Comparison of ENCODE assay signal across 14 cellular contexts in genomic region chr17:71983828-71984227, GRCh38.
DNase-seq lines count a peak whose midpoint lies in the region; TF ChIP-seq lines count a peak whose summit lies in the region.
"Had no signal": no experiment of that assay in that cellular context is flagged by ENCODE, and none has a peak within 500 bp of the region (broad histone marks: within the 10 kb centered on the region; RNA-seq: fewer than 3 reads in every experiment).

No MANE protein-coding gene starts in this region.

- no peaks in the 10 kb centered on the region for H3K9me3 Mint-ChIP-seq in activated CD4-positive, alpha-beta T cell treated with anti-CD3 and anti-CD28 coated beads, Interleukin-2, amount 10 ng/mL, durations not matched to agents 7 days and 5 days

- H3K4me1 Mint-ChIP-seq in activated CD4-positive, alpha-beta T cell treated with anti-CD3 and anti-CD28 coated beads, Interleukin-2, amount 10 ng/mL, durations not matched to agents 7 days and 5 days, result no peaks in the 10 kb centered on the region

- POLR2A ChIA-PET in activated CD4-positive, alpha-beta T cell treated with anti-CD3 and anti-CD28 coated beads, Interleukin-2, amount 10 ng/mL, durations not matched to agents 7 days and 5 days (lab: Charles Lee), result no interaction called here

- H3K27ac Mint-ChIP-seq in activated CD4-positive, alpha-beta T cell treated with anti-CD3 and anti-CD28 coated beads, Interleukin-2, amount 10 ng/mL, durations not matched to agents 7 days and 5 days, result no peak overlapping the region

- H3K4me3 Mint-ChIP-seq in activated CD4-positive, alpha-beta T cell treated with anti-CD3 and anti-CD28 coated beads, Interleukin-2, amount 10 ng/mL, durations not matched to agents 7 days and 5 days, result no peak overlapping the region

- TF ChIP-seq CTCF in epithelial cell of esophagus (IDR thresholded peaks at IDR 0.05; ENCODE audit: insufficient read depth, low read depth, low read length, missing control alignments), result no peak

- H3K4me3 ChIP-seq in epithelial cell of esophagus (ENCODE audit: low read length), result no peak overlapping the region

- no peaks in the 10 kb centered on the region for H3K27me3 Mint-ChIP-seq in activated CD4-positive, alpha-beta T cell treated with anti-CD3 and anti-CD28 coated beads, Interleukin-2, amount 10 ng/mL, durations not matched to agents 7 days and 5 days

- no peaks in the 10 kb centered on the region for H3K36me3 Mint-ChIP-seq in activated CD4-positive, alpha-beta T cell treated with anti-CD3 and anti-CD28 coated beads, Interleukin-2, amount 10 ng/mL, durations not matched to agents 7 days and 5 days (ENCODE audit: low read depth)

- CTCF ChIA-PET in activated CD4-positive, alpha-beta T cell treated with anti-CD3 and anti-CD28 coated beads, Interleukin-2, amount 10 ng/mL, durations not matched to agents 7 days and 5 days (lab: Charles Lee), result no interaction called here

- DNase-seq in activated CD4-positive, alpha-beta T cell treated with anti-CD3 and anti-CD28 coated beads, Interleukin-2, amount 50 U/mL, for 48 hours, result peak; percentile 3 to 10
- no peak for DNase-seq in activated CD4-positive, alpha-beta T cell treated with anti-CD3 and anti-CD28 coated beads, Interleukin-2, amount 10 ng/mL, durations not matched to agents 7 days and 5 days
- peak; percentile 27 for DNase-seq in stimulated activated CD4-positive, alpha-beta T cell treated with anti-CD3 and anti-CD28 coated beads, Interleukin-1b, Interleukin-23, amount 100 ng/mL, for 48 hours
- no peak for DNase-seq in stimulated activated CD4-positive, alpha-beta T cell treated with anti-CD3 and anti-CD28 coated beads, Interleukin-4, amount 100 ng/mL, for 24 hours
- DNase-seq in epithelial cell of esophagus (ENCODE audit: low read depth) (peak; percentile 72), MV-4-11 (lab: John Stamatoyannopoulos, UW) (no peak), NOMO-1 treated with dmso at 0.1 percent for 144 hours (lab: John Stamatoyannopoulos, UW; ENCODE audit: unreplicated experiment) (no peak)
- peak; percentile 36 for DNase-seq in stimulated activated CD8-positive, alpha-beta memory T cell treated with anti-CD3 and anti-CD28 coated beads, Interleukin-4, amount 100 ng/mL, for 48 hours
- DNase-seq: AML-193, Caco-2, MM.1S, NCI-H1105 treated with DMSO at 0.1 percent for 48 hours, NCI-H187 treated with DMSO at 0.1 percent for 48 hours, NCI-H510A had no signal

Comparison
In these comparisons a context has a peak if more than half of its experiments do, and no peak if none do; other contexts are left out.
1. DNase-seq: peak in activated CD4-positive, alpha-beta T cell treated with anti-CD3 and anti-CD28 coated beads, Interleukin-2, amount 50 U/mL, for 48 hours (2 of 2), stimulated activated CD4-positive, alpha-beta T cell treated with anti-CD3 and anti-CD28 coated beads, Interleukin-1b, Interleukin-23, amount 100 ng/mL, for 48 hours (single experiment), epithelial cell of esophagus (single experiment) and stimulated activated CD8-positive, alpha-beta memory T cell treated with anti-CD3 and anti-CD28 coated beads, Interleukin-4, amount 100 ng/mL, for 48 hours (single experiment); none in activated CD4-positive, alpha-beta T cell treated with anti-CD3 and anti-CD28 coated beads, Interleukin-2, amount 10 ng/mL, durations not matched to agents 7 days and 5 days (single experiment), stimulated activated CD4-positive, alpha-beta T cell treated with anti-CD3 and anti-CD28 coated beads, Interleukin-4, amount 100 ng/mL, for 24 hours (single experiment), MV-4-11 (single experiment) and NOMO-1 treated with dmso at 0.1 percent for 144 hours (single experiment).